ENCODE assay signal across 23 cellular contexts in genomic region chr21:25898671-25899070, GRCh38.
A peak's percentile ranks its signal among the peaks of the same experiment; 100 is the strongest.
DNase-seq lines count a peak whose midpoint lies in the region; ATAC-seq and TF ChIP-seq lines count a peak whose summit lies in the region.
"Had no signal": no experiment of that assay in that cellular context is flagged by ENCODE, and none has a peak within 500 bp of the region (broad histone marks: within the 10 kb centered on the region; RNA-seq: fewer than 3 reads in every experiment).

No MANE protein-coding gene starts in this region.

- intact Hi-C loops in vagina (cut with DNase I): loop anchor here (5.0 kb wide), 1 partner anchor 274 kb away; the partner anchor contains the start of gene APP

- no peaks in the 10 kb centered on the region for H3K4me1 ChIP-seq in foreskin keratinocyte
- H3K4me1 ChIP-seq in vagina: peaks cover 3% of the 10 kb centered on the region
- H3K4me1 ChIP-seq: lower lobe of right lung, right lobe of liver had no signal

- peak; percentile 37 for ATAC-seq in foreskin keratinocyte
- ATAC-seq: lower lobe of right lung; right lobe of liver; stimulated activated effector memory CD8-positive, alpha-beta T cell treated with anti-CD3 and anti-CD28 coated beads, Interleukin-12 subunit alpha, Interleukin-12 subunit beta, amount 100 ng/mL, for 72 hours had no signal

- no peak overlapping the region for H3K4me3 Mint-ChIP-seq in HFFc6
- H3K4me3 Mint-ChIP-seq: activated B cell treated with CpG ODN at 0.5 μM for 24 hours; activated naive CD8-positive, alpha-beta T cell treated with anti-CD3 and anti-CD28 coated beads for 36 hours; immature natural killer cell; stimulated activated effector memory CD8-positive, alpha-beta T cell treated with anti-CD3 and anti-CD28 coated beads, Interleukin-12 subunit alpha, Interleukin-12 subunit beta, amount 100 ng/mL, for 72 hours had no signal

- no peaks in the 10 kb centered on the region for H3K36me3 ChIP-seq in vagina

- H3K27ac ChIP-seq in foreskin keratinocyte: no peak overlapping the region
- no peak overlapping the region for H3K27ac ChIP-seq in vagina
- H3K27ac ChIP-seq: lower lobe of right lung, right lobe of liver, SJCRH30 had no signal

- peaks cover 1% of the 10 kb centered on the region for H3K27me3 Mint-ChIP-seq in HFFc6 (ENCODE audit: insufficient read depth)
- H3K27me3 Mint-ChIP-seq: activated B cell treated with CpG ODN at 0.5 μM for 24 hours; activated naive CD8-positive, alpha-beta T cell treated with anti-CD3 and anti-CD28 coated beads for 36 hours had no signal

- peak overlapping the region; percentile 59 for H3K27ac Mint-ChIP-seq in HFFc6
- H3K27ac Mint-ChIP-seq: activated B cell treated with CpG ODN at 0.5 μM for 24 hours; activated naive CD8-positive, alpha-beta T cell treated with anti-CD3 and anti-CD28 coated beads for 36 hours; immature natural killer cell; stimulated activated effector memory CD8-positive, alpha-beta T cell treated with anti-CD3 and anti-CD28 coated beads, Interleukin-12 subunit alpha, Interleukin-12 subunit beta, amount 100 ng/mL, for 72 hours had no signal

- no peaks in the 10 kb centered on the region for H3K9me3 Mint-ChIP-seq in HFFc6
- H3K9me3 Mint-ChIP-seq: activated B cell treated with CpG ODN at 0.5 μM for 24 hours; activated naive CD8-positive, alpha-beta T cell treated with anti-CD3 and anti-CD28 coated beads for 36 hours; stimulated activated effector memory CD8-positive, alpha-beta T cell treated with anti-CD3 and anti-CD28 coated beads, Interleukin-12 subunit alpha, Interleukin-12 subunit beta, amount 100 ng/mL, for 72 hours had no signal

- peak; percentile 31 for DNase-seq in EL
- DNase-seq in HFFc6: no peak
- peak; percentile 19 for DNase-seq in choroid plexus epithelial cell (ENCODE audit: low read depth)
- peak; percentile 23 to 54 for DNase-seq in foreskin keratinocyte
- DNase-seq in putamen (ENCODE audit: low spot score): no peak
- DNase-seq in SHP77 (lab: John Stamatoyannopoulos, UW): no peak
- no peak for DNase-seq in inferior parietal cortex (ENCODE audit: extremely low spot score)
- DNase-seq in vagina (ENCODE audit: extremely low spot score in 2 of 2): no peak
- DNase-seq: activated B cell treated with CpG ODN at 0.5 μM for 24 hours; activated CD8-positive, alpha-beta memory T cell treated with anti-CD3 and anti-CD28 coated beads for 24 hours; activated naive CD8-positive, alpha-beta T cell treated with anti-CD3 and anti-CD28 coated beads for 36 hours; activated T-cell treated with anti-CD3 and anti-CD28 coated beads, Interleukin-2, amount 50 U/mL, for 48 hours; cortex of kidney; DMS79; erythroblast; heart left ventricle; immature natural killer cell; lower lobe of right lung; NCI-H2081; NCI-H510A treated with DMSO at 0.1 percent for 48 hours; right lobe of liver had no signal

- no peak for TF ChIP-seq CTCF in HFFc6 (IDR thresholded peaks at IDR 0.05)
- no peak for TF ChIP-seq CTCF in choroid plexus epithelial cell (conservative IDR thresholded peaks at IDR 0.05; ENCODE audit: low read depth, low read length)
- TF ChIP-seq CTCF in foreskin keratinocyte (conservative IDR thresholded peaks at IDR 0.05): no peak
- TF ChIP-seq CTCF in vagina (IDR thresholded peaks at IDR 0.05): no peak

- H3K9me3 ChIP-seq in vagina: no peaks in the 10 kb centered on the region
- H3K9me3 ChIP-seq: heart left ventricle, lower lobe of right lung, SJCRH30 had no signal

- H3K4me1 Mint-ChIP-seq in HFFc6 (ENCODE audit: low read depth): peaks cover 36% of the 10 kb centered on the region
- H3K4me1 Mint-ChIP-seq: stimulated activated effector memory CD8-positive, alpha-beta T cell treated with anti-CD3 and anti-CD28 coated beads, Interleukin-12 subunit alpha, Interleukin-12 subunit beta, amount 100 ng/mL, for 72 hours had no signal

- H3K27me3 ChIP-seq in foreskin keratinocyte (no peaks in the 10 kb centered on the region), vagina (no peaks in the 10 kb centered on the region)
- H3K27me3 ChIP-seq: heart left ventricle, right lobe of liver, SJCRH30 had no signal

- peaks cover 27% of the 10 kb centered on the region for H3K36me3 Mint-ChIP-seq in HFFc6 (ENCODE audit: low read depth)
- H3K36me3 Mint-ChIP-seq: immature natural killer cell; stimulated activated effector memory CD8-positive, alpha-beta T cell treated with anti-CD3 and anti-CD28 coated beads, Interleukin-12 subunit alpha, Interleukin-12 subunit beta, amount 100 ng/mL, for 72 hours had no signal

- H3K4me3 ChIP-seq in choroid plexus epithelial cell (ENCODE audit: low read depth, low read length) (no peak overlapping the region), vagina (no peak overlapping the region)
- H3K4me3 ChIP-seq: heart left ventricle, lower lobe of right lung, right lobe of liver, SJCRH30 had no signal

- TF ChIP-seq POLR2A in vagina (IDR thresholded peaks at IDR 0.05): no peak

Comparison
In these comparisons a context has a peak if more than half of its experiments do, and no peak if none do; other contexts are left out.
1. DNase-seq: peak in EL (single experiment), choroid plexus epithelial cell (single experiment) and foreskin keratinocyte (2 of 2); none in HFFc6 (single experiment), putamen (single experiment), SHP77 (0 of 2), inferior parietal cortex (single experiment) and vagina (0 of 2).